In genomic region chr22:27108425-27109114, GRCh38 we compare ENCODE assay signal across 13 cellular contexts.
DNase-seq lines count a peak whose midpoint lies in the region; TF ChIP-seq lines count a peak whose summit lies in the region.
"Had no signal": no experiment of that assay in that cellular context is flagged by ENCODE, and none has a peak within 500 bp of the region (broad histone marks: within the 10 kb centered on the region; RNA-seq: fewer than 3 reads in every experiment).

No MANE protein-coding gene starts in this region.

- peak overlapping the region; percentile 72 to 92 for H3K27ac ChIP-seq in coronary artery
- no peak overlapping the region for H3K27ac ChIP-seq in osteoblast (ENCODE audit: low read depth, low read length)
- H3K27ac ChIP-seq: 22Rv1 had no signal

- H3K4me1 ChIP-seq in osteoblast (ENCODE audit: insufficient read depth, low read length), result peaks cover 61% of the 10 kb centered on the region

- TF ChIP-seq CTCF in coronary artery (IDR thresholded peaks at IDR 0.05) (no peak), osteoblast (IDR thresholded peaks at IDR 0.05; ENCODE audit: extremely low read depth, low read depth, low read length) (no peak)

- H3K27me3 ChIP-seq in osteoblast (ENCODE audit: insufficient read depth, low read length), result no peaks in the 10 kb centered on the region

- DNase-seq in DMS 273 (lab: John Stamatoyannopoulos, UW; ENCODE audit: unreplicated experiment), result peak; percentile 74
- DNase-seq in DMS 273 treated with DMSO at 0.1 percent for 48 hours (lab: John Stamatoyannopoulos, UW), result no peak
- DNase-seq in coronary artery (ENCODE audit: low spot score), result peak; percentile 90
- peak; percentile 80 for DNase-seq in mucosa of gallbladder (ENCODE audit: low spot score)
- DNase-seq in ureter (ENCODE audit: low spot score), result peak; percentile 61
- DNase-seq in osteoblast (ENCODE audit: insufficient read length, low spot score, missing footprints), result no peak
- DNase-seq in mesenteric fat pad (ENCODE audit: low spot score), result no peak
- no peak for DNase-seq in activated CD8-positive, alpha-beta memory T cell treated with anti-CD3 and anti-CD28 coated beads, Interleukin-2, amount 50 U/mL, for 48 hours
- DNase-seq: activated CD4-positive, alpha-beta memory T cell treated with anti-CD3 and anti-CD28 coated beads, Interleukin-2, amount 10 ng/mL, durations not matched to agents 7 days and 5 days; MM.1S; stimulated activated CD4-positive, alpha-beta T cell treated with anti-CD3 and anti-CD28 coated beads, Interleukin-12 subunit alpha, Interleukin-12 subunit beta, amount 100 ng/mL, for 4 hours; stimulated activated naive CD4-positive, alpha-beta T cell treated with Interleukin-2 at 50 U/mL for 16 hours had no signal

- peak overlapping the region; percentile 6 for H3K4me3 ChIP-seq in coronary artery
- H3K4me3 ChIP-seq in osteoblast (ENCODE audit: insufficient read depth, low read length), result no peak overlapping the region

- no peaks in the 10 kb centered on the region for H3K9me3 ChIP-seq in osteoblast (ENCODE audit: low read depth, low read length)

- no peaks in the 10 kb centered on the region for H3K36me3 ChIP-seq in osteoblast (ENCODE audit: insufficient read depth, low read length)

- no peak overlapping the region for H3K4me2 ChIP-seq in osteoblast (ENCODE audit: insufficient read depth, low read length)

- no peak overlapping the region for H2AFZ ChIP-seq in osteoblast (ENCODE audit: low read length)

- no peaks in the 10 kb centered on the region for H4K20me1 ChIP-seq in osteoblast (ENCODE audit: insufficient read depth, low read length)

- H3K79me2 ChIP-seq in osteoblast (ENCODE audit: insufficient read depth, low read length), result no peaks in the 10 kb centered on the region

Comparison
In these comparisons a context has a peak if more than half of its experiments do, and no peak if none do; other contexts are left out.
1. DNase-seq: peak in DMS 273 (single experiment), coronary artery (single experiment), mucosa of gallbladder (single experiment) and ureter (single experiment); none in DMS 273 treated with DMSO at 0.1 percent for 48 hours (single experiment), osteoblast (single experiment), mesenteric fat pad (single experiment) and activated CD8-positive, alpha-beta memory T cell treated with anti-CD3 and anti-CD28 coated beads, Interleukin-2, amount 50 U/mL, for 48 hours (single experiment).